In the genomic region with DNA sequence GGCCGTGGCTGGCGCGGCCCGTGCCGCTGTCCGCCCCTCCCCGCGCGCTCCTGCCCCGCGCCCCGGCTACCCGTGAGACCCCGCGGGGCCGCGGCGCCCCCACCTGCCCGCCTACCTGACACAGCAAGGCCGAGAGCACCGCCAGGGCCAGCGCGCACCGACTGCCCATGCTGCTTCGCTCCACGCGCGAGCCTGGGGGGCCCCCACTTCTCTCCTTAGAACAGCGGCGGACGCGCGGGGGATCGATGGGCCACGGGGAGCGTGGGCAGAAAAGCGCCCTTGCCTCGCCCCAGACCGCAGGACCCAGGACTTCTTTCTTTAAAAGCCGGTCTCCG, we compare ENCODE assay signal across 8 cellular contexts. TPM values are rescaled to one million over a fixed set of nuclear protein-coding genes. Genes with fewer than 3 reads are reported as not detected.
DNase-seq lines count a peak whose midpoint lies in the region; ATAC-seq, FAIRE-seq and TF ChIP-seq lines count a peak whose summit lies in the region.

No MANE protein-coding gene starts in this region.

- H3K9me3 ChIP-seq in HAP-1 (no peaks in the 10 kb centered on the region), right cardiac atrium (ENCODE audit: control insufficient read depth, low read length) (no peaks in the 10 kb centered on the region), spleen (no peaks in the 10 kb centered on the region)

- H3K4me1 Mint-ChIP-seq in activated CD8-positive, alpha-beta T cell treated with anti-CD3 and anti-CD28 coated beads, Interleukin-2, amount 10 ng/mL, durations not matched to agents 7 days and 5 days (ENCODE audit: low read depth): peaks cover 50% of the 10 kb centered on the region

- CTCF ChIA-PET in activated CD8-positive, alpha-beta T cell treated with anti-CD3 and anti-CD28 coated beads, Interleukin-2, amount 10 ng/mL, durations not matched to agents 7 days and 5 days (lab: Charles Lee): interaction anchor here (0.9 kb wide), 1 partner anchor 12 kb away, joined by 4 read pairs; no protein-coding TSS in a partner anchor

- peaks cover 23% of the 10 kb centered on the region for H3K36me3 Mint-ChIP-seq in activated CD8-positive, alpha-beta T cell treated with anti-CD3 and anti-CD28 coated beads, Interleukin-2, amount 10 ng/mL, durations not matched to agents 7 days and 5 days (ENCODE audit: low read depth)

- H3K27ac ChIP-seq in right cardiac atrium (ENCODE audit: low read length) (peak overlapping the region; percentile 81), spleen (peak overlapping the region; percentile 35 to 84 (median 79))

- DNase-seq in HAP-1 (ENCODE audit: low spot score in 2 of 2) (no peak), right cardiac atrium (peak in 2 of 3 donors; percentile 68 to 72), spleen (peak; percentile 82), frontal cortex (ENCODE audit: low spot score in 2 of 2) (no peak), SIG-M5 treated with dmso at 0.1 percent for 504 hours (lab: John Stamatoyannopoulos, UW; ENCODE audit: unreplicated experiment) (no peak)
- DNase-seq in activated CD8-positive, alpha-beta T cell treated with anti-CD3 and anti-CD28 coated beads, Interleukin-2, amount 10 ng/mL, durations not matched to agents 7 days and 5 days: no peak
- no peak for DNase-seq in stimulated activated CD4-positive, alpha-beta T cell treated with anti-CD3 and anti-CD28 coated beads, Interleukin-2, amount 100 ng/mL, for 48 hours

- WGBS in right cardiac atrium: under 1% methylated on average over 41 of the region's 41 CpGs
- 0 to 3% (median 1%) methylated on average over 17 to 41 of the region's 41 CpGs for WGBS in spleen, 5 donors

- FAIRE-seq in frontal cortex (lab: Jason Lieb, UNC): no peak

- ATAC-seq in activated CD8-positive, alpha-beta T cell treated with anti-CD3 and anti-CD28 coated beads, Interleukin-2, amount 10 ng/mL, durations not matched to agents 7 days and 5 days: peak; percentile 6
- ATAC-seq in right cardiac atrium: no peak
- ATAC-seq in GM19351 (IDR thresholded peaks at IDR 0.05; ENCODE audit: unreplicated experiment): no peak

- peaks cover 39% of the 10 kb centered on the region for H3K27me3 Mint-ChIP-seq in activated CD8-positive, alpha-beta T cell treated with anti-CD3 and anti-CD28 coated beads, Interleukin-2, amount 10 ng/mL, durations not matched to agents 7 days and 5 days (ENCODE audit: low read depth)

- TF ChIP-seq CTCF in spleen (IDR thresholded peaks at IDR 0.05 in 8 of 11, conservative IDR thresholded peaks at IDR 0.05 in 3 of 11): no peak

- peak overlapping the region; percentile 78 for H3K27ac Mint-ChIP-seq in activated CD8-positive, alpha-beta T cell treated with anti-CD3 and anti-CD28 coated beads, Interleukin-2, amount 10 ng/mL, durations not matched to agents 7 days and 5 days

- in situ Hi-C loops in HAP-1 (cut with MboI; ENCODE audit: low sequenced_read_pairs): no loop called here

- peak overlapping the region; percentile 83 for H3K4me3 Mint-ChIP-seq in activated CD8-positive, alpha-beta T cell treated with anti-CD3 and anti-CD28 coated beads, Interleukin-2, amount 10 ng/mL, durations not matched to agents 7 days and 5 days

- H3K27me3 ChIP-seq in HAP-1 (ENCODE audit: low read depth) (peaks cover 61% of the 10 kb centered on the region), right cardiac atrium (ENCODE audit: control insufficient read depth, insufficient read depth) (no peaks in the 10 kb centered on the region), spleen (replicated peaks in 1 of 7) (peaks cover 0 to 99% (median 55%) of the 10 kb centered on the region in 7 donors)

- H3K36me3 ChIP-seq in HAP-1 (replicated peaks) (no peaks in the 10 kb centered on the region), spleen (peaks cover 0 to 39% (median 9%) of the 10 kb centered on the region in 6 donors)

- no peaks in the 10 kb centered on the region for H3K9me3 Mint-ChIP-seq in activated CD8-positive, alpha-beta T cell treated with anti-CD3 and anti-CD28 coated beads, Interleukin-2, amount 10 ng/mL, durations not matched to agents 7 days and 5 days (ENCODE audit: insufficient read depth)

- no peaks in the 10 kb centered on the region; the same call in 1 of the 2 replicates for H3K4me1 ChIP-seq in HAP-1
- H3K4me1 ChIP-seq in right cardiac atrium (ENCODE audit: control insufficient read depth, insufficient read depth, low read length): peaks cover 18% of the 10 kb centered on the region
- peaks cover 26 to 98% (median 71%) of the 10 kb centered on the region in 6 donors for H3K4me1 ChIP-seq in spleen

- no peak for TF ChIP-seq POLR2A in spleen (IDR thresholded peaks at IDR 0.05)

- peak overlapping the region; percentile 44 for H3K4me3 ChIP-seq in HAP-1
- H3K4me3 ChIP-seq in right cardiac atrium (ENCODE audit: low read length): peak overlapping the region; percentile 83
- peak overlapping the region; percentile 75 to 95 (median 83) for H3K4me3 ChIP-seq in spleen

- intact Hi-C loops in right cardiac atrium (cut with DNase I): loop anchor here in 3 of 4 donors (10.0 kb wide), 6 partner anchors 115 to 455 kb away; no protein-coding TSS in a partner anchor
- intact Hi-C loops in spleen (cut with DNase I; ENCODE audit: low total_unique reads): no loop called here

- POLR2A ChIA-PET in activated CD8-positive, alpha-beta T cell treated with anti-CD3 and anti-CD28 coated beads, Interleukin-2, amount 10 ng/mL, durations not matched to agents 7 days and 5 days (lab: Charles Lee): no interaction called here

RNA-seq across cellular contexts. Expression of gene DLL1, which starts 0.9 kb away (rescaled TPM):
- total RNA-seq in activated CD8-positive, alpha-beta T cell treated with anti-CD3 and anti-CD28 coated beads, Interleukin-2, amount 10 ng/mL, durations not matched to agents 7 days and 5 days: 10 to 100 TPM; 10.7 to 12.3 TPM
- total RNA-seq in right cardiac atrium (10 to 100 TPM; 23.9 to 29.2 (median 27.0) TPM), spleen (100 to 1,000 TPM in 2 of 7 donors, 10 to 100 TPM in 5; 34.7 to 119 (median 79.8) TPM), frontal cortex (9.0 TPM)
- polyA plus RNA-seq in right cardiac atrium (25.8 TPM), spleen (10 to 100 TPM; 12.6 to 30.3 (median 15.0) TPM)

RNA-seq across cellular contexts. Expression of gene FAM120B, which starts 16.6 kb away (rescaled TPM):
- total RNA-seq in activated CD8-positive, alpha-beta T cell treated with anti-CD3 and anti-CD28 coated beads, Interleukin-2, amount 10 ng/mL, durations not matched to agents 7 days and 5 days: 10 to 100 TPM; 25.5 to 26.0 TPM
- total RNA-seq in right cardiac atrium (10 to 100 TPM; 25.8 to 31.9 (median 29.5) TPM), spleen (10 to 100 TPM; 24.8 to 41.2 (median 27.4) TPM), frontal cortex (57.5 TPM)
- polyA plus RNA-seq in right cardiac atrium (10.7 TPM), spleen (1 to 10 TPM; 7.6 to 8.7 (median 8.5) TPM)

Comparison
In these comparisons a context has a peak if more than half of its experiments do, and no peak if none do; other contexts are left out.
1. DNase-seq: peak in right cardiac atrium (2 of 3) and spleen (single experiment); none in HAP-1 (0 of 2), activated CD8-positive, alpha-beta T cell treated with anti-CD3 and anti-CD28 coated beads, Interleukin-2, amount 10 ng/mL, durations not matched to agents 7 days and 5 days (single experiment), frontal cortex (0 of 2), stimulated activated CD4-positive, alpha-beta T cell treated with anti-CD3 and anti-CD28 coated beads, Interleukin-2, amount 100 ng/mL, for 48 hours (0 of 2) and SIG-M5 treated with dmso at 0.1 percent for 504 hours (single experiment).
2. Peak in every context shown above with its lines, with median percentiles within 50 percentile points of each other: H3K4me3 ChIP-seq.